In the genomic region with DNA sequence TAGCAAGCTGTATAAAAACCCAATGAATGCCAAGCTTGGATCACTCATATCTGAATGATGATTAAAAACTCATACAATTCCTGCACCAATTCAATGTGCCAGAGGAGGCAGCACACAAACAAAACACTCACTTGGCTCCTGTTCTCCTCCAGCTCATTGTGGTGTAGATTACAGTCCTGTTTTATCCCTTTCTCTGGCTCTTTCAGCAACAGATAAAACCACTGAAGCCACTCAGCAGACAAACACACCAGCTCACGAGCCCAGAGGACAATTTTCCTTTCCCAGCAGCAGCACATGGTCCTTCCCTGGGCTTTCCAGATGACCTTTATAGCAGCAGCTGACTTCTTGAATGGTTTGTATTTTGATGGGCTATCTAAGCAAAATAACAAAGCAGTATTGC, we compare ENCODE assay signal across 8 cellular contexts.
DNase-seq lines count a peak whose midpoint lies in the region; ATAC-seq, FAIRE-seq and TF ChIP-seq lines count a peak whose summit lies in the region.

No MANE protein-coding gene starts in this region.

- H3K9me3 ChIP-seq in right atrium auricular region = no peaks in the 10 kb centered on the region
- H3K9me3 ChIP-seq in heart right ventricle = no peaks in the 10 kb centered on the region

- H3K4me1 ChIP-seq in right atrium auricular region (no peaks in the 10 kb centered on the region), heart right ventricle (no peaks in the 10 kb centered on the region)

- no peaks in the 10 kb centered on the region for H3K9me3 Mint-ChIP-seq in T-helper 2 cell treated with Interferon-gamma antibody and Interleukin-4, amounts not matched to agents 5 μg/mL and 100 μg/mL, for 36 hours

- peaks cover 3% of the 10 kb centered on the region for H3K27me3 Mint-ChIP-seq in T-helper 2 cell treated with Interferon-gamma antibody and Interleukin-4, amounts not matched to agents 5 μg/mL and 100 μg/mL, for 36 hours (ENCODE audit: low read depth)

- H3K27me3 ChIP-seq in right atrium auricular region = no peaks in the 10 kb centered on the region
- H3K27me3 ChIP-seq in heart right ventricle = no peaks in the 10 kb centered on the region

- no peak for DNase-seq in Right ventricle myocardium superior
- DNase-seq in right atrium auricular region (ENCODE audit: low spot score) = no peak
- DNase-seq in RPMI8226 = peak; percentile 4
- DNase-seq in heart right ventricle = no peak
- peak; percentile 24 for DNase-seq in urothelium cell line (ENCODE audit: low spot score)
- no peak for DNase-seq in T-helper 2 cell treated with Interferon-gamma antibody and Interleukin-4, amounts not matched to agents 5 μg/mL and 100 μg/mL, for 36 hours (ENCODE audit: low spot score)
- no peak for DNase-seq in substantia nigra (lab: John Stamatoyannopoulos, UW)
- no peak for DNase-seq in HuH-7.5 (ENCODE audit: low spot score)

- no peaks in the 10 kb centered on the region for H3K36me3 Mint-ChIP-seq in T-helper 2 cell treated with Interferon-gamma antibody and Interleukin-4, amounts not matched to agents 5 μg/mL and 100 μg/mL, for 36 hours (ENCODE audit: low read depth)

- H3K27ac ChIP-seq in right atrium auricular region = no peak overlapping the region
- no peak overlapping the region for H3K27ac ChIP-seq in heart right ventricle
- H3K27ac ChIP-seq in substantia nigra (ENCODE audit: low read depth, low read length, poor library complexity, severe bottlenecking) = no peak overlapping the region

- intact Hi-C loops in Right ventricle myocardium superior (cut with DNase I) = no loop called here
- intact Hi-C loops in heart right ventricle (cut with DNase I) = no loop called here

- H3K36me3 ChIP-seq in right atrium auricular region = no peaks in the 10 kb centered on the region
- no peaks in the 10 kb centered on the region for H3K36me3 ChIP-seq in heart right ventricle

- 4 to 12% methylated on average over 1 of the region's 1 CpG for WGBS in heart right ventricle, 2 donors

- no peak overlapping the region for H3K4me3 Mint-ChIP-seq in T-helper 2 cell treated with Interferon-gamma antibody and Interleukin-4, amounts not matched to agents 5 μg/mL and 100 μg/mL, for 36 hours

- ATAC-seq in Right ventricle myocardium superior (ENCODE audit: poor library complexity) = peak; percentile 58
- ATAC-seq in heart right ventricle = peak in 6 of 8 donors; percentile 16 to 72 (median 34)

- no peaks in the 10 kb centered on the region for H3K4me1 Mint-ChIP-seq in T-helper 2 cell treated with Interferon-gamma antibody and Interleukin-4, amounts not matched to agents 5 μg/mL and 100 μg/mL, for 36 hours (ENCODE audit: low read depth)

- no peak overlapping the region for H3K27ac Mint-ChIP-seq in T-helper 2 cell treated with Interferon-gamma antibody and Interleukin-4, amounts not matched to agents 5 μg/mL and 100 μg/mL, for 36 hours

- no peak for FAIRE-seq in urothelium cell line (lab: Jason Lieb, UNC)

- no peak overlapping the region for H3K4me3 ChIP-seq in right atrium auricular region
- no peak overlapping the region for H3K4me3 ChIP-seq in heart right ventricle

- TF ChIP-seq CTCF in right atrium auricular region (IDR thresholded peaks at IDR 0.05) = peak in 1 of 2 donors; percentile 48
- TF ChIP-seq CTCF in heart right ventricle (IDR thresholded peaks at IDR 0.05) = peak in 6 of 9 donors; percentile 17 to 45 (median 26)

Comparison
In these comparisons a context has a peak if more than half of its experiments do, and no peak if none do; other contexts are left out.
1. DNase-seq: peak in RPMI8226 (single experiment) and urothelium cell line (single experiment); none in Right ventricle myocardium superior (single experiment), right atrium auricular region (single experiment), heart right ventricle (0 of 2), T-helper 2 cell treated with Interferon-gamma antibody and Interleukin-4, amounts not matched to agents 5 μg/mL and 100 μg/mL, for 36 hours (single experiment), substantia nigra (0 of 49) and HuH-7.5 (single experiment).